8 cellular contexts compared by ENCODE assay signal in genomic region chrX:1481636-1482529, GRCh38. TPM values are rescaled to one million over a fixed set of nuclear protein-coding genes. Genes with fewer than 3 reads are reported as not detected.
DNase-seq lines count a peak whose midpoint lies in the region; ATAC-seq, FAIRE-seq and TF ChIP-seq lines count a peak whose summit lies in the region.

No MANE protein-coding gene starts in this region.

- H3K27ac ChIP-seq in CD8-positive, alpha-beta T cell (ENCODE audit: low read depth, low read length), result peak overlapping the region; percentile 66
- H3K27ac ChIP-seq in KMS-11 (peak overlapping the region; percentile 85), pancreas (peak overlapping the region in 1 of 4 donors; percentile 44), aorta (ENCODE audit: low read depth in 1 of 2, low read length in 2 of 2) (no peak overlapping the region)

- peak; percentile 54 to 87 (median 70) for DNase-seq in CD8-positive, alpha-beta T cell
- DNase-seq in activated T-cell treated with anti-CD3 and anti-CD28 coated beads, Interleukin-2, amount 50 U/mL, for 24 hours, result peak; percentile 82
- peak; percentile 21 for DNase-seq in foreskin melanocyte
- peak in 3 of 6 donors; percentile 20 to 57 (median 43) for DNase-seq in pancreas
- peak; percentile 69 to 83 for DNase-seq in aorta
- DNase-seq in T1000 (lab: John Stamatoyannopoulos, UW), result no peak

- no peak for FAIRE-seq in pancreas (lab: Jason Lieb, UNC)

- 12 to 15% methylated on average over 26 of the region's 26 CpGs for WGBS in pancreas, 2 donors
- 13 to 14% methylated on average over 26 of the region's 26 CpGs for WGBS in aorta, 2 donors

- POLR2A ChIA-PET in CD8-positive, alpha-beta T cell (lab: Charles Lee), result no interaction called here

- peak; percentile 82 for ATAC-seq in CD8-positive, alpha-beta T cell
- peak; percentile 48 for ATAC-seq in GM21528 (IDR thresholded peaks at IDR 0.05; ENCODE audit: low FRiP score, unreplicated experiment)
- ATAC-seq in pancreas, result peak in 3 of 4 donors; percentile 71 to 92 (median 91)
- ATAC-seq in aorta (ENCODE audit: low FRiP score), result peak; percentile 62

- peaks cover 17% of the 10 kb centered on the region for H3K36me3 ChIP-seq in CD8-positive, alpha-beta T cell (ENCODE audit: insufficient read depth, low read length)
- no peaks in the 10 kb centered on the region for H3K36me3 ChIP-seq in KMS-11 (ENCODE audit: insufficient read depth)
- no peaks in the 10 kb centered on the region for H3K36me3 ChIP-seq in pancreas
- H3K36me3 ChIP-seq in aorta (ENCODE audit: control insufficient read depth in 1 of 2, insufficient read depth in 2 of 2, low read length in 1 of 2), result no peaks in the 10 kb centered on the region

- peak overlapping the region; percentile 96 for H3K27ac Mint-ChIP-seq in CD8-positive, alpha-beta T cell
- H3K27ac Mint-ChIP-seq in activated T-cell treated with anti-CD3 and anti-CD28 coated beads, Interleukin-2, amount 50 U/mL, for 24 hours, result peak overlapping the region; percentile 98

- H3K4me1 ChIP-seq in CD8-positive, alpha-beta T cell (ENCODE audit: insufficient read depth, low read length), result peaks cover 58% of the 10 kb centered on the region
- H3K4me1 ChIP-seq in KMS-11 (ENCODE audit: low read depth, poor library complexity, severe bottlenecking) (peaks cover 56% of the 10 kb centered on the region), pancreas (no peaks in the 10 kb centered on the region), aorta (ENCODE audit: control insufficient read depth in 1 of 2, insufficient read depth in 2 of 2, low read length in 2 of 2) (no peaks in the 10 kb centered on the region)

- peak overlapping the region; percentile 18 for H3K4me3 ChIP-seq in CD8-positive, alpha-beta T cell (ENCODE audit: low read depth, low read length)
- H3K4me3 ChIP-seq in KMS-11 (IDR thresholded peaks at IDR 0.05; ENCODE audit: insufficient read depth, low read depth, low read length) (no peak overlapping the region), pancreas (no peak overlapping the region), aorta (ENCODE audit: low read length in 2 of 2) (no peak overlapping the region)

- H3K9me3 Mint-ChIP-seq in CD8-positive, alpha-beta T cell, result peaks cover 8% of the 10 kb centered on the region
- peaks cover 6% of the 10 kb centered on the region for H3K9me3 Mint-ChIP-seq in activated T-cell treated with anti-CD3 and anti-CD28 coated beads, Interleukin-2, amount 50 U/mL, for 24 hours

- H3K4me3 Mint-ChIP-seq in CD8-positive, alpha-beta T cell, result peak overlapping the region; percentile 64
- peak overlapping the region; percentile 81 for H3K4me3 Mint-ChIP-seq in activated T-cell treated with anti-CD3 and anti-CD28 coated beads, Interleukin-2, amount 50 U/mL, for 24 hours

- H2AFZ ChIP-seq in KMS-11 (ENCODE audit: low read depth), result no peak overlapping the region

- intact Hi-C loops in CD8-positive, alpha-beta T cell (cut with DNase I, micrococcal nuclease), result loop anchor here (1.0 to 5.0 kb wide), 5 partner anchors 10 to 55 kb away; partner anchors contain the start of gene P2RY8 (in 1 of the 2)
- intact Hi-C loops in pancreas (cut with DNase I), result no loop called here
- intact Hi-C loops in aorta (cut with DNase I), result no loop called here

- peak overlapping the region; percentile 53; the same call in 1 of the 2 replicates for H3K9ac ChIP-seq in KMS-11

- H3K27me3 Mint-ChIP-seq in CD8-positive, alpha-beta T cell (ENCODE audit: low read depth), result no peaks in the 10 kb centered on the region
- H3K27me3 Mint-ChIP-seq in activated T-cell treated with anti-CD3 and anti-CD28 coated beads, Interleukin-2, amount 50 U/mL, for 24 hours, result no peaks in the 10 kb centered on the region

- H3K27me3 ChIP-seq in CD8-positive, alpha-beta T cell (ENCODE audit: insufficient read depth, low read length), result no peaks in the 10 kb centered on the region
- no peaks in the 10 kb centered on the region for H3K27me3 ChIP-seq in KMS-11 (ENCODE audit: insufficient read depth, low read depth)
- peaks cover 0 to 8% (median 0%) of the 10 kb centered on the region in 4 donors for H3K27me3 ChIP-seq in pancreas
- H3K27me3 ChIP-seq in aorta (ENCODE audit: control insufficient read depth in 1 of 2, insufficient read depth in 2 of 2, low read length in 1 of 2), result no peaks in the 10 kb centered on the region

- no peaks in the 10 kb centered on the region for H4K20me1 ChIP-seq in KMS-11 (ENCODE audit: insufficient read depth)

- peaks cover 59% of the 10 kb centered on the region; the same call in 1 of the 2 replicates for H3K79me2 ChIP-seq in KMS-11 (ENCODE audit: insufficient read depth, low read depth)

- H3K4me2 ChIP-seq in KMS-11, result peak overlapping the region; percentile 70

- no peak for TF ChIP-seq CTCF in CD8-positive, alpha-beta T cell (IDR thresholded peaks at IDR 0.05)
- no peak for TF ChIP-seq CTCF in KMS-11 (conservative IDR thresholded peaks at IDR 0.05; ENCODE audit: low read depth, low read length)
- no peak for TF ChIP-seq CTCF in pancreas (IDR thresholded peaks at IDR 0.05)

- H3K4me1 Mint-ChIP-seq in CD8-positive, alpha-beta T cell (ENCODE audit: low read depth), result peaks cover 63% of the 10 kb centered on the region
- peaks cover 69% of the 10 kb centered on the region for H3K4me1 Mint-ChIP-seq in activated T-cell treated with anti-CD3 and anti-CD28 coated beads, Interleukin-2, amount 50 U/mL, for 24 hours (ENCODE audit: low read depth)

- H3K36me3 Mint-ChIP-seq in CD8-positive, alpha-beta T cell, result peaks cover 61% of the 10 kb centered on the region
- peaks cover 54% of the 10 kb centered on the region for H3K36me3 Mint-ChIP-seq in activated T-cell treated with anti-CD3 and anti-CD28 coated beads, Interleukin-2, amount 50 U/mL, for 24 hours (ENCODE audit: low read depth)

- CTCF ChIA-PET in CD8-positive, alpha-beta T cell (lab: Charles Lee), result no interaction called here

- no peaks in the 10 kb centered on the region for H3K9me3 ChIP-seq in CD8-positive, alpha-beta T cell (ENCODE audit: low read length)
- H3K9me3 ChIP-seq in pancreas, result no peaks in the 10 kb centered on the region
- peaks cover 4% of the 10 kb centered on the region for H3K9me3 ChIP-seq in aorta (ENCODE audit: control insufficient read depth, low read length)

RNA-seq across cellular contexts. Expression of gene ASMTL, which starts 29.2 kb away (rescaled TPM):
- total RNA-seq in CD8-positive, alpha-beta T cell, result 10 to 100 TPM; 55.4 to 66.8 TPM
- total RNA-seq in pancreas (10 to 100 TPM; 11.2 to 19.4 (median 15.6) TPM), aorta (10 to 100 TPM; 31.3 to 32.3 TPM)
- polyA plus RNA-seq in pancreas (10 to 100 TPM; 16.9 to 25.9 TPM), aorta (10 to 100 TPM; 26.7 to 56.1 TPM)

RNA-seq across cellular contexts. Expression of gene P2RY8, which starts 55.1 kb away (rescaled TPM):
- total RNA-seq in CD8-positive, alpha-beta T cell, result 100 to 1,000 TPM; 196 to 197 TPM
- total RNA-seq in pancreas, result 1 to 10 TPM in 2 of 6 donors, under 1 TPM in 4; 0.42 to 1.4 (median 0.58) TPM
- under 1 TPM; 0.35 to 0.38 TPM for polyA plus RNA-seq in pancreas
- total RNA-seq in aorta, result 1 to 10 TPM; 5.0 to 5.5 TPM
- polyA plus RNA-seq in aorta, result 1 to 10 TPM in 1 of 2 donors, under 1 TPM in 1; 0.31 to 1.0 TPM

Comparison
In these comparisons a context has a peak if more than half of its experiments do, and no peak if none do; other contexts are left out.
1. H3K27ac ChIP-seq: peak in CD8-positive, alpha-beta T cell (single experiment) and KMS-11 (single experiment); none in aorta (0 of 2).
2. RNA of gene P2RY8, which starts 55.1 kb away (total RNA-seq): 196 to 197 TPM in CD8-positive, alpha-beta T cell; 5.0 to 5.5 TPM in aorta and 0.42 to 1.4 TPM in pancreas; every median in the first group is over 10 times any median in the second.
3. intact Hi-C loops: an anchor here in CD8-positive, alpha-beta T cell (1.0 to 5.0 kb wide); none called in pancreas and aorta.
4. Peak in every context shown above with its lines, with median percentiles within 50 percentile points of each other: ATAC-seq.